ENCODE assay signal across 8 cellular contexts in genomic region chr12:121095544-121096198, GRCh38. TPM values are rescaled to one million over a fixed set of nuclear protein-coding genes. Genes with fewer than 3 reads are reported as not detected.
DNase-seq lines count a peak whose midpoint lies in the region; ATAC-seq and TF ChIP-seq lines count a peak whose summit lies in the region.

No MANE protein-coding gene starts in this region.

- H3K9me2 ChIP-seq in DOHH2 (replicated peaks; ENCODE audit: control insufficient read depth, low read length) = no peaks in the 10 kb centered on the region

- DNase-seq in NCI-H526 (lab: John Stamatoyannopoulos, UW) = peak; percentile 45 to 77
- DNase-seq in activated CD4-positive, alpha-beta T cell treated with anti-CD3 and anti-CD28 coated beads, Interleukin-2, amount 50 U/mL, for 24 hours (ENCODE audit: low read depth in 1 of 2, low spot score in 1 of 2) = peak; percentile 68 to 76
- peak; percentile 90 for DNase-seq in dermis blood vessel endothelial cell
- DNase-seq in right lobe of liver = peak; percentile 73 to 83 (median 78)
- DNase-seq in stimulated activated CD4-positive, alpha-beta T cell treated with anti-CD3 and anti-CD28 coated beads, Interleukin-2, amount 100 ng/mL, for 48 hours = peak; percentile 77 to 80

- H3K27me3 ChIP-seq in DOHH2 (ENCODE audit: control insufficient read depth, low read length) (peaks cover 15% of the 10 kb centered on the region), right lobe of liver (no peaks in the 10 kb centered on the region)

- no peaks in the 10 kb centered on the region for H3F3A ChIP-seq in DOHH2 (ENCODE audit: control insufficient read depth, insufficient read depth)

- H4K20me1 ChIP-seq in DOHH2 (ENCODE audit: control insufficient read depth, insufficient read depth, low read depth, low read length) = no peaks in the 10 kb centered on the region

- H3K36me3 ChIP-seq in DOHH2 (ENCODE audit: control insufficient read depth, low read length) (no peaks in the 10 kb centered on the region), right lobe of liver (no peaks in the 10 kb centered on the region)

- H3K4me3 ChIP-seq in DOHH2 (ENCODE audit: low read length) (peak overlapping the region; percentile 69), right lobe of liver (peak overlapping the region; percentile 0 to 35 (median 31))

- ATAC-seq in HG03159 (IDR thresholded peaks at IDR 0.05; ENCODE audit: unreplicated experiment) (peak; percentile 68), right lobe of liver (peak; percentile 97 to 99 (median 98)), GM18505 (IDR thresholded peaks at IDR 0.05; ENCODE audit: unreplicated experiment) (no peak)

- no peak for TF ChIP-seq POLR2A in right lobe of liver (IDR thresholded peaks at IDR 0.05)
- no peak for TF ChIP-seq POLR2A in GM18505 (IDR thresholded peaks at IDR 0.05; ENCODE audit: borderline replicate concordance, extremely low read depth, insufficient read depth, insufficient read length)

- WGBS in right lobe of liver (ENCODE audit: insufficient coverage, low coverage, low lambda C conversion rate, missing lambda C conversion rate) = 2% methylated on average over 17 of the region's 33 CpGs

- H3K79me2 ChIP-seq in DOHH2 (ENCODE audit: control insufficient read depth, low read length) = no peaks in the 10 kb centered on the region

- no peak overlapping the region for H3K27ac ChIP-seq in DOHH2 (ENCODE audit: low read depth, low read length)
- H3K27ac ChIP-seq in right lobe of liver = no peak overlapping the region

- peak; percentile 78 for TF ChIP-seq CTCF in DOHH2 (IDR thresholded peaks at IDR 0.05; ENCODE audit: low read depth, low read length, poor library complexity, severe bottlenecking)
- peak; percentile 70 to 86 (median 84) for TF ChIP-seq CTCF in right lobe of liver (IDR thresholded peaks at IDR 0.05)

- peak overlapping the region; percentile 81 for H3K4me2 ChIP-seq in DOHH2 (ENCODE audit: low read length)

- peaks cover 17% of the 10 kb centered on the region for H3K9me3 ChIP-seq in DOHH2 (ENCODE audit: control insufficient read depth, insufficient read depth, low read length)
- no peaks in the 10 kb centered on the region for H3K9me3 ChIP-seq in right lobe of liver

- intact Hi-C loops in right lobe of liver (cut with DNase I) = no loop called here

- H3K4me1 ChIP-seq in DOHH2 (ENCODE audit: control insufficient read depth, low read length) (peaks cover 10% of the 10 kb centered on the region), right lobe of liver (peaks cover 0 to 10% (median 4%) of the 10 kb centered on the region in 4 donors)

RNA-seq across cellular contexts. Expression of gene P2RX7, which starts 37.0 kb away (rescaled TPM):
- total RNA-seq in dermis blood vessel endothelial cell (8.8 and 10.2 TPM in 2 replicates), right lobe of liver (10 to 100 TPM in 1 of 6 experiments, 1 to 10 TPM in 5; 2.5 to 11.4 (median 3.4) TPM)

RNA-seq across cellular contexts. Expression of gene OASL, which starts 56.6 kb away (rescaled TPM):
- total RNA-seq in dermis blood vessel endothelial cell (0.34 and 0.74 TPM in 2 replicates), right lobe of liver (10 to 100 TPM in 2 of 6 experiments, 1 to 10 TPM in 4; 1.6 to 19.2 (median 4.1) TPM)
